ENCODE assay signal across 1 cellular context in genomic region chr22:22870577-22871398, GRCh38.
TF ChIP-seq lines count a peak whose summit lies in the region.

No MANE protein-coding gene starts in this region.

TF ChIP-seq in HCT116, 20 proteins besides CTCF, POLR2A, EP300 and RAD21 (continued from another document):
- TF ChIP-seq SIN3A (IDR thresholded peaks at IDR 0.05; ENCODE audit: low read depth), result no peak
- no peak for TF ChIP-seq ZBTB33 (IDR thresholded peaks at IDR 0.05; ENCODE audit: extremely low read depth, insufficient replicate concordance, low read length)
- no peak for TF ChIP-seq EZH2 (IDR thresholded peaks at IDR 0.05)
- no peak for TF ChIP-seq SP1 (IDR thresholded peaks at IDR 0.05; ENCODE audit: low read depth)
